ENCODE assay signal across 8 cellular contexts in genomic region chr2:205925373-205926337, GRCh38.
DNase-seq lines count a peak whose midpoint lies in the region; ATAC-seq and TF ChIP-seq lines count a peak whose summit lies in the region.

No MANE protein-coding gene starts in this region.

- peak overlapping the region; percentile 31 for H3K9ac ChIP-seq in mesendoderm (ENCODE audit: low read length)

- no peaks in the 10 kb centered on the region for H3K79me1 ChIP-seq in mesendoderm (ENCODE audit: low read length)

- H3K18ac ChIP-seq in mesendoderm (ENCODE audit: low read length), result no peak overlapping the region

- H3K4me3 Mint-ChIP-seq in activated CD8-positive, alpha-beta T cell treated with anti-CD3 and anti-CD28 coated beads, Interleukin-2, amount 10 ng/mL, durations not matched to agents 7 days and 5 days, result no peak overlapping the region

- H3K9me3 Mint-ChIP-seq in activated CD8-positive, alpha-beta T cell treated with anti-CD3 and anti-CD28 coated beads, Interleukin-2, amount 10 ng/mL, durations not matched to agents 7 days and 5 days (ENCODE audit: insufficient read depth), result no peaks in the 10 kb centered on the region

- CTCF ChIA-PET in activated CD8-positive, alpha-beta T cell treated with anti-CD3 and anti-CD28 coated beads, Interleukin-2, amount 10 ng/mL, durations not matched to agents 7 days and 5 days (lab: Charles Lee), result interaction anchor here (0.6 to 1.8 kb wide), 26 partner anchors 10 to 1381 kb away, joined by 3 to 17 read pairs (median 4); no protein-coding TSS in a partner anchor

- POLR2A ChIA-PET in activated CD8-positive, alpha-beta T cell treated with anti-CD3 and anti-CD28 coated beads, Interleukin-2, amount 10 ng/mL, durations not matched to agents 7 days and 5 days (lab: Charles Lee), result no interaction called here

- H3K4me1 Mint-ChIP-seq in activated CD8-positive, alpha-beta T cell treated with anti-CD3 and anti-CD28 coated beads, Interleukin-2, amount 10 ng/mL, durations not matched to agents 7 days and 5 days (ENCODE audit: low read depth), result peaks cover 5% of the 10 kb centered on the region

- peak overlapping the region; percentile 40 for H3K56ac ChIP-seq in mesendoderm (ENCODE audit: low read length)

- peak; percentile 93 for TF ChIP-seq CTCF in AG09319 (IDR thresholded peaks at IDR 0.05; ENCODE audit: low read depth, low read length)

- H3K36me3 Mint-ChIP-seq in activated CD8-positive, alpha-beta T cell treated with anti-CD3 and anti-CD28 coated beads, Interleukin-2, amount 10 ng/mL, durations not matched to agents 7 days and 5 days (ENCODE audit: low read depth), result no peaks in the 10 kb centered on the region

- no peak overlapping the region for H2BK15ac ChIP-seq in mesendoderm (replicated peaks; ENCODE audit: low read depth)

- H3K27me3 Mint-ChIP-seq in activated CD8-positive, alpha-beta T cell treated with anti-CD3 and anti-CD28 coated beads, Interleukin-2, amount 10 ng/mL, durations not matched to agents 7 days and 5 days (ENCODE audit: low read depth), result peaks cover 27% of the 10 kb centered on the region

- H3K27ac Mint-ChIP-seq in activated CD8-positive, alpha-beta T cell treated with anti-CD3 and anti-CD28 coated beads, Interleukin-2, amount 10 ng/mL, durations not matched to agents 7 days and 5 days, result no peak overlapping the region

- ATAC-seq in GM18868 (IDR thresholded peaks at IDR 0.05; ENCODE audit: unreplicated experiment), result peak; percentile 98
- peak; percentile 92 for ATAC-seq in HG03095 (IDR thresholded peaks at IDR 0.05; ENCODE audit: unreplicated experiment)
- ATAC-seq in activated CD8-positive, alpha-beta T cell treated with anti-CD3 and anti-CD28 coated beads, Interleukin-2, amount 10 ng/mL, durations not matched to agents 7 days and 5 days, result peak; percentile 96

- H2BK120ac ChIP-seq in mesendoderm (ENCODE audit: low read depth, low read length), result no peak overlapping the region

- DNase-seq in AG09319 (ENCODE audit: extremely low read depth, low read depth), result peak; percentile 8
- peak; percentile 59 for DNase-seq in NCI-H510A treated with DMSO at 0.1 percent for 48 hours (lab: John Stamatoyannopoulos, UW)
- DNase-seq in activated CD8-positive, alpha-beta T cell treated with anti-CD3 and anti-CD28 coated beads, Interleukin-2, amount 10 ng/mL, durations not matched to agents 7 days and 5 days, result peak; percentile 75
- DNase-seq in effector memory CD4-positive, alpha-beta T cell, result peak; percentile 12 to 30 (median 17)
- DNase-seq in mesendoderm, result peak; percentile 73
- peak; percentile 30 for DNase-seq in stimulated activated CD8-positive, alpha-beta memory T cell treated with anti-CD3 and anti-CD28 coated beads, Interleukin-15, amount 100 ng/mL, for 1 hour (ENCODE audit: low read depth)

- H4K8ac ChIP-seq in mesendoderm (ENCODE audit: low read depth, low read length), result no peak overlapping the region

- H3K9me3 ChIP-seq in effector memory CD4-positive, alpha-beta T cell (ENCODE audit: control insufficient read depth, low read length), result no peaks in the 10 kb centered on the region

- no CpG with 5 or more reads among the region's 33 CpGs for WGBS in mesendoderm (ENCODE audit: extremely low coverage, insufficient coverage, low lambda C conversion rate)

- peaks cover 4% of the 10 kb centered on the region for H3K27me3 ChIP-seq in effector memory CD4-positive, alpha-beta T cell (replicated peaks; ENCODE audit: control insufficient read depth, insufficient read depth, low read length, poor library complexity, severe bottlenecking)
- H3K27me3 ChIP-seq in mesendoderm (ENCODE audit: insufficient read depth, low read length, poor library complexity), result no peaks in the 10 kb centered on the region

- no peaks in the 10 kb centered on the region for H3K36me3 ChIP-seq in effector memory CD4-positive, alpha-beta T cell (ENCODE audit: control insufficient read depth, insufficient read depth, low read length)
- no peaks in the 10 kb centered on the region for H3K36me3 ChIP-seq in mesendoderm (ENCODE audit: control insufficient read depth, insufficient read depth, low read length)

- H3K23ac ChIP-seq in mesendoderm (ENCODE audit: low read length), result no peak overlapping the region

- no peak overlapping the region for H2BK5ac ChIP-seq in mesendoderm (ENCODE audit: low read length)

- H3K4me2 ChIP-seq in mesendoderm (ENCODE audit: low read length), result peak overlapping the region; percentile 35

- H3K79me2 ChIP-seq in mesendoderm (ENCODE audit: control insufficient read depth, insufficient read depth, low read length), result no peaks in the 10 kb centered on the region

- H3K4me3 ChIP-seq in effector memory CD4-positive, alpha-beta T cell (ENCODE audit: insufficient read depth, low read depth, low read length, poor library complexity, severe bottlenecking), result no peak overlapping the region
- H3K4me3 ChIP-seq in mesendoderm (ENCODE audit: low read length), result no peak overlapping the region

- no peak overlapping the region for H3K27ac ChIP-seq in effector memory CD4-positive, alpha-beta T cell (ENCODE audit: insufficient read depth, low read length, poor library complexity, severe bottlenecking)
- no peak overlapping the region for H3K27ac ChIP-seq in mesendoderm (ENCODE audit: low read depth, low read length)

- H3K4ac ChIP-seq in mesendoderm (ENCODE audit: low read depth, low read length), result no peak overlapping the region

- no peak overlapping the region for H4K5ac ChIP-seq in mesendoderm (ENCODE audit: low read length)

- peaks cover 5% of the 10 kb centered on the region for H3K4me1 ChIP-seq in effector memory CD4-positive, alpha-beta T cell (ENCODE audit: control insufficient read depth, insufficient read depth, low read length, poor library complexity, severe bottlenecking)
- peaks cover 3% of the 10 kb centered on the region for H3K4me1 ChIP-seq in mesendoderm (ENCODE audit: control insufficient read depth, low read depth, low read length)

- H2AK5ac ChIP-seq in mesendoderm (ENCODE audit: low read length), result no peak overlapping the region

Comparison
In these comparisons a context has a peak if more than half of its experiments do, and no peak if none do; other contexts are left out.
1. DNase-seq: peak in every context shown above with its lines; median percentile 75 in activated CD8-positive, alpha-beta T cell treated with anti-CD3 and anti-CD28 coated beads, Interleukin-2, amount 10 ng/mL, durations not matched to agents 7 days and 5 days; 73 in mesendoderm; 59 in NCI-H510A treated with DMSO at 0.1 percent for 48 hours; 30 in stimulated activated CD8-positive, alpha-beta memory T cell treated with anti-CD3 and anti-CD28 coated beads, Interleukin-15, amount 100 ng/mL, for 1 hour; 17 in effector memory CD4-positive, alpha-beta T cell; 8 in AG09319.